Comparison of ENCODE assay signal across 1 cellular context in genomic region chr13:100090861-100091260, GRCh38.
TF ChIP-seq lines count a peak whose summit lies in the region.

No MANE protein-coding gene starts in this region.

TF ChIP-seq in GM12878, 131 proteins besides CTCF, POLR2A, EP300 and RAD21:
- TF ChIP-seq RBBP5 (conservative IDR thresholded peaks at IDR 0.05) (no peak), ZNF207 (IDR thresholded peaks at IDR 0.05; ENCODE audit: borderline replicate concordance) (no peak), SP1 (IDR thresholded peaks at IDR 0.05; ENCODE audit: low read depth, low read length) (no peak), PAX8 (IDR thresholded peaks at IDR 0.05) (no peak), SUPT20H (IDR thresholded peaks at IDR 0.05; ENCODE audit: borderline replicate concordance, control insufficient read depth, low read depth, low read length) (no peak)
- TF ChIP-seq, protein P1, sequence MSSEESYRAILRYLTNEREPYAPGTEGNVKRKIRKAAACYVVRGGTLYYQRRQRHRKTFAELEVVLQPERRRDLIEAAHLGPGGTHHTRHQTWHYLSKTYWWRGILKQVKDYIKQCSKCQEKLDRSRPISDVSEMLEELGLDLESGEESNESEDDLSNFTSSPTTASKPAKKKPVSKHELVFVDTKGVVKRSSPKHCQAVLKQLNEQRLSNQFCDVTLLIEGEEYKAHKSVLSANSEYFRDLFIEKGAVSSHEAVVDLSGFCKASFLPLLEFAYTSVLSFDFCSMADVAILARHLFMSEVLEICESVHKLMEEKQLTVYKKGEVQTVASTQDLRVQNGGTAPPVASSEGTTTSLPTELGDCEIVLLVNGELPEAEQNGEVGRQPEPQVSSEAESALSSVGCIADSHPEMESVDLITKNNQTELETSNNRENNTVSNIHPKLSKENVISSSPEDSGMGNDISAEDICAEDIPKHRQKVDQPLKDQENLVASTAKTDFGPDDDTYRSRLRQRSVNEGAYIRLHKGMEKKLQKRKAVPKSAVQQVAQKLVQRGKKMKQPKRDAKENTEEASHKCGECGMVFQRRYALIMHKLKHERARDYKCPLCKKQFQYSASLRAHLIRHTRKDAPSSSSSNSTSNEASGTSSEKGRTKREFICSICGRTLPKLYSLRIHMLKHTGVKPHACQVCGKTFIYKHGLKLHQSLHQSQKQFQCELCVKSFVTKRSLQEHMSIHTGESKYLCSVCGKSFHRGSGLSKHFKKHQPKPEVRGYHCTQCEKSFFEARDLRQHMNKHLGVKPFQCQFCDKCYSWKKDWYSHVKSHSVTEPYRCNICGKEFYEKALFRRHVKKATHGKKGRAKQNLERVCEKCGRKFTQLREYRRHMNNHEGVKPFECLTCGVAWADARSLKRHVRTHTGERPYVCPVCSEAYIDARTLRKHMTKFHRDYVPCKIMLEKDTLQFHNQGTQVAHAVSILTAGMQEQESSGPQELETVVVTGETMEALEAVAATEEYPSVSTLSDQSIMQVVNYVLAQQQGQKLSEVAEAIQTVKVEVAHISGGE (CRISPR knock-in tag; IDR thresholded peaks at IDR 0.05) = no peak
TF ChIP-seq in GM12878: peak in this region for 0.
